In genomic region chr14:101235042-101235871, GRCh38 we compare ENCODE assay signal across 8 cellular contexts.
A peak's percentile ranks its signal among the peaks of the same experiment; 100 is the strongest.
DNase-seq lines count a peak whose midpoint lies in the region; ATAC-seq and TF ChIP-seq lines count a peak whose summit lies in the region.

No MANE protein-coding gene starts in this region.

- H3K4me1 Mint-ChIP-seq in brain: peaks cover 35% of the 10 kb centered on the region
- no peaks in the 10 kb centered on the region for H3K4me1 Mint-ChIP-seq in stimulated activated memory B cell treated with anti-CD40 and anti-IgM and Interleukin-4, amounts not matched to agents 10 μg/mL and 1 μg/mL and 100 μg/mL, for 72 hours

- no peaks in the 10 kb centered on the region for H3K27me3 ChIP-seq in A673 (replicated peaks; ENCODE audit: insufficient read depth, low read depth, low read length, poor library complexity)

- DNase-seq in A673 (ENCODE audit: low spot score) (peak; percentile 55), G401 (ENCODE audit: low spot score) (peak; percentile 43), NCI-H345 (lab: John Stamatoyannopoulos, UW) (peak; percentile 55), left kidney (ENCODE audit: low read depth, low spot score) (peak; percentile 85), GM19238 (ENCODE audit: insufficient read length, low spot score) (no peak)
- no peak for DNase-seq in effector CD4-positive, alpha-beta T cell

- H3K9me3 ChIP-seq in A673 (ENCODE audit: low read depth, low read length, poor library complexity, severe bottlenecking): no peaks in the 10 kb centered on the region

- no peaks in the 10 kb centered on the region for H3K9me3 Mint-ChIP-seq in brain
- peaks cover under 1% of the 10 kb centered on the region for H3K9me3 Mint-ChIP-seq in stimulated activated memory B cell treated with anti-CD40 and anti-IgM and Interleukin-4, amounts not matched to agents 10 μg/mL and 1 μg/mL and 100 μg/mL, for 72 hours

- CTCF ChIA-PET in A673 (lab: Charles Lee): interaction anchor here (0.6 to 1.1 kb wide), 2 partner anchors 329 to 384 kb away, joined by 4 to 5 read pairs; no protein-coding TSS in a partner anchor

- H3K4me1 ChIP-seq in A673 (ENCODE audit: insufficient read depth, low read length, poor library complexity, severe bottlenecking): no peaks in the 10 kb centered on the region

- intact Hi-C loops in A673 (cut with micrococcal nuclease; ENCODE audit: unreplicated experiment): loop anchor here (5.0 to 10.0 kb wide), 2 partner anchors 330 to 383 kb away; partner anchors contain the start of gene RTL1

- no peak overlapping the region for H3K4me3 Mint-ChIP-seq in brain
- no peak overlapping the region for H3K4me3 Mint-ChIP-seq in stimulated activated memory B cell treated with anti-CD40 and anti-IgM and Interleukin-4, amounts not matched to agents 10 μg/mL and 1 μg/mL and 100 μg/mL, for 72 hours

- ATAC-seq in stimulated activated memory B cell treated with anti-CD40 and anti-IgM and Interleukin-4, amounts not matched to agents 10 μg/mL and 1 μg/mL and 100 μg/mL, for 72 hours: peak; percentile 37

- H3K36me3 ChIP-seq in A673 (ENCODE audit: insufficient read depth, low read length, poor library complexity, severe bottlenecking): no peaks in the 10 kb centered on the region

- BruUV-seq in A673 (replicated peaks; lab: Mats Ljungman, UMichigan): no TSS peak

- no peaks in the 10 kb centered on the region for H3K36me3 Mint-ChIP-seq in brain
- no peaks in the 10 kb centered on the region for H3K36me3 Mint-ChIP-seq in stimulated activated memory B cell treated with anti-CD40 and anti-IgM and Interleukin-4, amounts not matched to agents 10 μg/mL and 1 μg/mL and 100 μg/mL, for 72 hours

- peak overlapping the region; percentile 63 to 81 (median 79) for H3K27ac Mint-ChIP-seq in brain
- H3K27ac Mint-ChIP-seq in stimulated activated memory B cell treated with anti-CD40 and anti-IgM and Interleukin-4, amounts not matched to agents 10 μg/mL and 1 μg/mL and 100 μg/mL, for 72 hours: no peak overlapping the region

- H3K27ac ChIP-seq in A673 (ENCODE audit: low read depth, low read length, poor library complexity, severe bottlenecking): no peak overlapping the region

- in situ Hi-C loops in G401 (cut with HindIII; ENCODE audit: low sequenced_read_pairs): no loop called here

- POLR2A ChIA-PET in A673 (lab: Charles Lee; ENCODE audit: low non-redundant PET): interaction anchor here (0.7 kb wide), 1 partner anchor 125 kb away, joined by 3 read pairs; no protein-coding TSS in a partner anchor

- peak; percentile 74 for TF ChIP-seq CTCF in A673 (conservative IDR thresholded peaks at IDR 0.05; ENCODE audit: low read depth, low read length)
- peak; percentile 71 to 90 for TF ChIP-seq CTCF in brain (conservative IDR thresholded peaks at IDR 0.05)

- no peak overlapping the region for H3K4me3 ChIP-seq in A673 (ENCODE audit: low read depth, low read length, poor library complexity, severe bottlenecking)

- H3K27me3 Mint-ChIP-seq in brain: peaks cover 17% of the 10 kb centered on the region
- H3K27me3 Mint-ChIP-seq in stimulated activated memory B cell treated with anti-CD40 and anti-IgM and Interleukin-4, amounts not matched to agents 10 μg/mL and 1 μg/mL and 100 μg/mL, for 72 hours: peaks cover 30% of the 10 kb centered on the region

Comparison
In these comparisons a context has a peak if more than half of its experiments do, and no peak if none do; other contexts are left out.
1. DNase-seq: peak in A673 (single experiment), G401 (single experiment), NCI-H345 (single experiment) and left kidney (single experiment); none in GM19238 (single experiment) and effector CD4-positive, alpha-beta T cell (single experiment).